In genomic region chr1:74681001-74681400, GRCh38 we compare ENCODE assay signal across 18 cellular contexts. TPM values are rescaled to one million over a fixed set of nuclear protein-coding genes. Genes with fewer than 3 reads are reported as not detected.
DNase-seq lines count a peak whose midpoint lies in the region; ATAC-seq lines count a peak whose summit lies in the region.
"Had no signal": no experiment of that assay in that cellular context is flagged by ENCODE, and none has a peak within 500 bp of the region (broad histone marks: within the 10 kb centered on the region; RNA-seq: fewer than 3 reads in every experiment).

No MANE protein-coding gene starts in this region.

- peaks cover 16% of the 10 kb centered on the region for H3K4me1 ChIP-seq in BLaER1

- H3K36me3 ChIP-seq in BLaER1, result no peaks in the 10 kb centered on the region

- peak overlapping the region; percentile 48 for H3K4me2 ChIP-seq in BLaER1
- H3K4me2 ChIP-seq: hepatocyte had no signal

- DNase-seq in cardiac septum (ENCODE audit: low spot score), result no peak
- DNase-seq in NAMALWA (ENCODE audit: low spot score), result no peak
- DNase-seq in NCI-H82 (lab: John Stamatoyannopoulos, UW), result no peak
- DNase-seq: activated T-cell treated with anti-CD3 and anti-CD28 coated beads, Interleukin-2, amount 50 U/mL, for 72 hours; NCI-H446 treated with DMSO at 0.1 percent for 48 hours; SHP77; stimulated activated CD4-positive, alpha-beta T cell treated with anti-CD3 and anti-CD28 coated beads, Interleukin-2, amount 100 ng/mL, for 48 hours had no signal

- H3K27ac ChIP-seq in BLaER1, result no peak overlapping the region
- H3K27ac ChIP-seq: epithelial cell of prostate, hepatocyte, HL-60, VCaP had no signal

- H3K9ac ChIP-seq in BLaER1, result no peak overlapping the region

- no peak overlapping the region for H3K4me3 ChIP-seq in BLaER1
- H3K4me3 ChIP-seq: hepatocyte, lung had no signal

- ATAC-seq in GM19372 (IDR thresholded peaks at IDR 0.05; ENCODE audit: low read depth, unreplicated experiment) (peak; percentile 35), HG02763 (IDR thresholded peaks at IDR 0.05; ENCODE audit: unreplicated experiment) (peak; percentile 23), HG03442 (IDR thresholded peaks at IDR 0.05; ENCODE audit: unreplicated experiment) (peak; percentile 32)
- ATAC-seq in activated CD4-positive, CD25-positive, alpha-beta regulatory T cell treated with anti-CD3 and anti-CD28 coated beads, Interleukin-2, amount 50 U/mL, for 24 hours, result no peak

- intact Hi-C loops in cardiac septum (cut with DNase I), result no loop called here

- no peaks in the 10 kb centered on the region for H3K27me3 ChIP-seq in BLaER1
- H3K27me3 ChIP-seq: hepatocyte had no signal

- no peaks in the 10 kb centered on the region for H4K20me1 ChIP-seq in BLaER1

- no peaks in the 10 kb centered on the region for H3K9me3 ChIP-seq in BLaER1

RNA-seq across cellular contexts. Expression of gene ERICH3, which starts 7.4 kb away (rescaled TPM):
- 0.11 TPM for total RNA-seq in cardiac septum
- total RNA-seq: activated T-cell treated with anti-CD3 and anti-CD28 coated beads, Interleukin-2, amount 50 U/mL, for 72 hours; MCF 10A had no signal

RNA-seq across cellular contexts. Expression of gene CRYZ, which starts 51.8 kb away (rescaled TPM):
- total RNA-seq in cardiac septum, result 31.0 TPM

RNA-seq across cellular contexts. Expression of gene TYW3, which starts 52.0 kb away (rescaled TPM):
- 24.4 TPM for total RNA-seq in cardiac septum

Comparison
In these comparisons a context has a peak if more than half of its experiments do, and no peak if none do; other contexts are left out.
1. ATAC-seq: peak in GM19372 (single experiment), HG02763 (single experiment) and HG03442 (single experiment); none in activated CD4-positive, CD25-positive, alpha-beta regulatory T cell treated with anti-CD3 and anti-CD28 coated beads, Interleukin-2, amount 50 U/mL, for 24 hours (0 of 2).